In genomic region chr2:236536727-236537398, GRCh38 we compare ENCODE assay signal across 1 cellular context.
A peak's percentile ranks its signal among the peaks of the same experiment; 100 is the strongest.
TF ChIP-seq lines count a peak whose summit lies in the region.

No MANE protein-coding gene starts in this region.

TF ChIP-seq in GM12878, 131 proteins besides CTCF, POLR2A, EP300 and RAD21 (continued from another document):
- TF ChIP-seq ZNF592 (IDR thresholded peaks at IDR 0.05) (peak; percentile 73; the same call in 1 of the 2 replicates), EED (IDR thresholded peaks at IDR 0.05; ENCODE audit: low read depth) (peak; percentile 70), MXI1 (IDR thresholded peaks at IDR 0.05; ENCODE audit: low read depth, low read length) (peak; percentile 62; the same call in 1 of the 2 replicates), TCF12 (IDR thresholded peaks at IDR 0.05; ENCODE audit: low read depth, low read length) (peak; percentile 90), SKIL (IDR thresholded peaks at IDR 0.05; ENCODE audit: low read depth, poor library complexity, severe bottlenecking) (peak; percentile 98), ETV6 (conservative IDR thresholded peaks at IDR 0.05 in 1 of 2, IDR thresholded peaks at IDR 0.05 in 1 of 2; ENCODE audit: borderline replicate concordance in 1 of 2, low read depth in 1 of 2) (peak in 1 of 2 experiments; percentile 63; a peak in 1 of 4 replicates), POU2F2 (IDR thresholded peaks at IDR 0.05; ENCODE audit: borderline replicate concordance, low read depth, low read length) (peak; percentile 58; the same call in 1 of the 3 replicates), ZNF687 (IDR thresholded peaks at IDR 0.05) (peak; percentile 88), SPI1 (IDR thresholded peaks at IDR 0.05; ENCODE audit: borderline replicate concordance, insufficient read depth, low read depth, low read length) (no peak), POLR2AphosphoS2 (IDR thresholded peaks at IDR 0.05; ENCODE audit: low read depth, low read length) (no peak), CREB1 (IDR thresholded peaks at IDR 0.05; ENCODE audit: low read depth) (0 out of 2 replicates have a peak, but pooled peaks have one; percentile 26), IRF4 (IDR thresholded peaks at IDR 0.05; ENCODE audit: low read depth, low read length) (peak; percentile 75), HCFC1 (IDR thresholded peaks at IDR 0.05; ENCODE audit: low read length) (no peak), JUNB (IDR thresholded peaks at IDR 0.05) (peak; percentile 43; the same call in 1 of the 2 replicates), YBX1 (IDR thresholded peaks at IDR 0.05) (0 out of 2 replicates have a peak, but pooled peaks have one; percentile 48), BCL11A (IDR thresholded peaks at IDR 0.05; ENCODE audit: low read depth, low read length) (peak; percentile 43; the same call in 1 of the 2 replicates), CBFB (IDR thresholded peaks at IDR 0.05; ENCODE audit: low read depth) (no peak), YY1 (IDR thresholded peaks at IDR 0.05; ENCODE audit: low read depth, low read length) (no peak), BCL3 (IDR thresholded peaks at IDR 0.05; ENCODE audit: borderline replicate concordance, insufficient read depth, low read depth, low read length, poor library complexity, severe bottlenecking) (peak; percentile 87), ESRRA (IDR thresholded peaks at IDR 0.05; ENCODE audit: low read length) (no peak), IKZF2 (IDR thresholded peaks at IDR 0.05) (peak; percentile 95 to 96), DPF2 (IDR thresholded peaks at IDR 0.05) (peak; percentile 87), USF1 (IDR thresholded peaks at IDR 0.05; ENCODE audit: borderline replicate concordance, extremely low read length, insufficient read depth, low read depth, low read length) (no peak), SMAD1 (IDR thresholded peaks at IDR 0.05; ENCODE audit: low read depth, partially characterized antibody) (peak; percentile 78)
